Comparison of ENCODE assay signal across 14 cellular contexts in genomic region chr2:171787333-171788072, GRCh38.
"Had no signal": no experiment of that assay in that cellular context is flagged by ENCODE, and none has a peak within 500 bp of the region (broad histone marks: within the 10 kb centered on the region; RNA-seq: fewer than 3 reads in every experiment).

No MANE protein-coding gene starts in this region.

- H3K27ac Mint-ChIP-seq: activated CD4-positive, alpha-beta memory T cell treated with anti-CD3 and anti-CD28 coated beads, Interleukin-2, amount 10 ng/mL, durations not matched to agents 7 days and 5 days; activated CD4-positive, alpha-beta T cell treated with anti-CD3 and anti-CD28 coated beads for 36 hours; activated naive CD8-positive, alpha-beta T cell treated with anti-CD3 and anti-CD28 coated beads for 36 hours; nephron progenitor cell had no signal

- H3K4me1 ChIP-seq: esophagus squamous epithelium, left lung, suprapubic skin, upper lobe of left lung had no signal

- H3K4me3 ChIP-seq: esophagus squamous epithelium, left lung, suprapubic skin, upper lobe of left lung had no signal

- H3K9me3 ChIP-seq: esophagus squamous epithelium, left lung, suprapubic skin, upper lobe of left lung had no signal

- H3K4me1 Mint-ChIP-seq: activated CD4-positive, alpha-beta memory T cell treated with anti-CD3 and anti-CD28 coated beads, Interleukin-2, amount 10 ng/mL, durations not matched to agents 7 days and 5 days; activated naive CD8-positive, alpha-beta T cell treated with anti-CD3 and anti-CD28 coated beads for 36 hours; nephron progenitor cell had no signal

- H3K27me3 Mint-ChIP-seq: activated CD4-positive, alpha-beta memory T cell treated with anti-CD3 and anti-CD28 coated beads, Interleukin-2, amount 10 ng/mL, durations not matched to agents 7 days and 5 days; activated CD4-positive, alpha-beta T cell treated with anti-CD3 and anti-CD28 coated beads for 36 hours; activated naive CD8-positive, alpha-beta T cell treated with anti-CD3 and anti-CD28 coated beads for 36 hours had no signal

- H3K4me3 Mint-ChIP-seq: activated CD4-positive, alpha-beta memory T cell treated with anti-CD3 and anti-CD28 coated beads, Interleukin-2, amount 10 ng/mL, durations not matched to agents 7 days and 5 days; activated CD4-positive, alpha-beta T cell treated with anti-CD3 and anti-CD28 coated beads for 36 hours; activated naive CD8-positive, alpha-beta T cell treated with anti-CD3 and anti-CD28 coated beads for 36 hours; nephron progenitor cell had no signal

- DNase-seq: activated CD4-positive, alpha-beta memory T cell treated with anti-CD3 and anti-CD28 coated beads, Interleukin-2, amount 10 ng/mL, durations not matched to agents 7 days and 5 days; activated CD4-positive, alpha-beta T cell treated with anti-CD3 and anti-CD28 coated beads for 36 hours; activated gamma-delta T cell treated with Interleukin-2 at 50 U/mL for 16 hours; activated naive CD8-positive, alpha-beta T cell treated with anti-CD3 and anti-CD28 coated beads for 36 hours; activated T-cell treated with anti-CD3 and anti-CD28 coated beads, Interleukin-2, amount 50 U/mL, for 48 hours; esophagus squamous epithelium; foreskin fibroblast; islet precursor cell; left lung; nephron progenitor cell; stimulated activated CD4-positive, alpha-beta T cell treated with anti-CD3 and anti-CD28 coated beads, Interleukin-12 subunit alpha, Interleukin-12 subunit beta, amount 100 ng/mL, for 4 hours; stimulated activated naive CD4-positive, alpha-beta T cell treated with Interleukin-2 at 50 U/mL for 16 hours had no signal

- H3K27ac ChIP-seq: esophagus squamous epithelium, left lung, suprapubic skin, upper lobe of left lung had no signal

- H3K9me3 Mint-ChIP-seq: activated CD4-positive, alpha-beta memory T cell treated with anti-CD3 and anti-CD28 coated beads, Interleukin-2, amount 10 ng/mL, durations not matched to agents 7 days and 5 days; activated naive CD8-positive, alpha-beta T cell treated with anti-CD3 and anti-CD28 coated beads for 36 hours; nephron progenitor cell had no signal

- H3K27me3 ChIP-seq: esophagus squamous epithelium, left lung, suprapubic skin, upper lobe of left lung had no signal

- ATAC-seq: activated CD4-positive, alpha-beta T cell treated with anti-CD3 and anti-CD28 coated beads for 36 hours; left lung had no signal
